Comparison of ENCODE assay signal across 1 cellular context in the genomic region with DNA sequence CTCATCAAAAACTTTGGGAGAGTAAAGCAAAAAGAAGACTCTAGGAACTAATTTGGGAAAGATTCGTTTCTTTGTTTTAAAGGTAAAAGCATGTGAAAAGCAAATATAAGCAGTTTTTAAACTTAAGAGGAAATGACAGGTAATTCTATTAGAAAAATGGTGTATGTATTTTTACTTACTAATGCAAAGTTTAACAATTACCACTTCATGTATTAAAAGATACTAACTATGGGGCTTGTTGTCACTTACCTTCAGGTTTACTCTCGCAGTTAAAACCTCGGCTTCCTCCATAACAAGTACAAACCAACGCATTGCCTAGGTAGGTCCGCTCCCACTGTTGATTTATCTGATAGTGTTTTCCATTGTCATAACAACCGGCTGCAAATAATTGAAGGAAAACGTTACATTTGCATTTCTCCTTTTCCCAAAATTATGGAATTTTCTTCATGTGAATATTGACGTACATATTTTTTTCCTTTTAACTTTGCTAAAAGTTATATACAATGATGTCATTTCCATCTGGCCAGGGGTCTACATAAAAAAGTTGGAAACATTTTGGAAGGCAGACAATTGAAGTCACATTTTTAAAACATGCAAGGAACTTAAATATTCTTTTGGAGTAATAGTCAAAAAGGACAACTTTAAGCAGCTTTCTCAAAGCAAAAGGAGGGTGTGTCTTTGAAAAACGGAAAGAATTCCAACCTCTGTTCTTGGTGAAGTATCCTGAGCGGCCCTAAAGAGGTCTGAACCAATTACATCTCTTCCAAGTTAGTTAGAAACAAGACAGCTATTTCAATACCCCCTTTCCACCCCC.
TF ChIP-seq lines count a peak whose summit lies in the region.

No MANE protein-coding gene starts in this region.

TF ChIP-seq in GM12878, 131 proteins besides CTCF, POLR2A, EP300 and RAD21 (continued from another document):
- TF ChIP-seq, protein P1, sequence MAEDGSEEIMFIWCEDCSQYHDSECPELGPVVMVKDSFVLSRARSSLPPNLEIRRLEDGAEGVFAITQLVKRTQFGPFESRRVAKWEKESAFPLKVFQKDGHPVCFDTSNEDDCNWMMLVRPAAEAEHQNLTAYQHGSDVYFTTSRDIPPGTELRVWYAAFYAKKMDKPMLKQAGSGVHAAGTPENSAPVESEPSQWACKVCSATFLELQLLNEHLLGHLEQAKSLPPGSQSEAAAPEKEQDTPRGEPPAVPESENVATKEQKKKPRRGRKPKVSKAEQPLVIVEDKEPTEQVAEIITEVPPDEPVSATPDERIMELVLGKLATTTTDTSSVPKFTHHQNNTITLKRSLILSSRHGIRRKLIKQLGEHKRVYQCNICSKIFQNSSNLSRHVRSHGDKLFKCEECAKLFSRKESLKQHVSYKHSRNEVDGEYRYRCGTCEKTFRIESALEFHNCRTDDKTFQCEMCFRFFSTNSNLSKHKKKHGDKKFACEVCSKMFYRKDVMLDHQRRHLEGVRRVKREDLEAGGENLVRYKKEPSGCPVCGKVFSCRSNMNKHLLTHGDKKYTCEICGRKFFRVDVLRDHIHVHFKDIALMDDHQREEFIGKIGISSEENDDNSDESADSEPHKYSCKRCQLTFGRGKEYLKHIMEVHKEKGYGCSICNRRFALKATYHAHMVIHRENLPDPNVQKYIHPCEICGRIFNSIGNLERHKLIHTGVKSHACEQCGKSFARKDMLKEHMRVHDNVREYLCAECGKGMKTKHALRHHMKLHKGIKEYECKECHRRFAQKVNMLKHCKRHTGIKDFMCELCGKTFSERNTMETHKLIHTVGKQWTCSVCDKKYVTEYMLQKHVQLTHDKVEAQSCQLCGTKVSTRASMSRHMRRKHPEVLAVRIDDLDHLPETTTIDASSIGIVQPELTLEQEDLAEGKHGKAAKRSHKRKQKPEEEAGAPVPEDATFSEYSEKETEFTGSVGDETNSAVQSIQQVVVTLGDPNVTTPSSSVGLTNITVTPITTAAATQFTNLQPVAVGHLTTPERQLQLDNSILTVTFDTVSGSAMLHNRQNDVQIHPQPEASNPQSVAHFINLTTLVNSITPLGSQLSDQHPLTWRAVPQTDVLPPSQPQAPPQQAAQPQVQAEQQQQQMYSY (CRISPR knock-in tag; IDR thresholded peaks at IDR 0.05): no peak
- TF ChIP-seq, protein P2, sequence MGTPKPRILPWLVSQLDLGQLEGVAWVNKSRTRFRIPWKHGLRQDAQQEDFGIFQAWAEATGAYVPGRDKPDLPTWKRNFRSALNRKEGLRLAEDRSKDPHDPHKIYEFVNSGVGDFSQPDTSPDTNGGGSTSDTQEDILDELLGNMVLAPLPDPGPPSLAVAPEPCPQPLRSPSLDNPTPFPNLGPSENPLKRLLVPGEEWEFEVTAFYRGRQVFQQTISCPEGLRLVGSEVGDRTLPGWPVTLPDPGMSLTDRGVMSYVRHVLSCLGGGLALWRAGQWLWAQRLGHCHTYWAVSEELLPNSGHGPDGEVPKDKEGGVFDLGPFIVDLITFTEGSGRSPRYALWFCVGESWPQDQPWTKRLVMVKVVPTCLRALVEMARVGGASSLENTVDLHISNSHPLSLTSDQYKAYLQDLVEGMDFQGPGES (IDR thresholded peaks at IDR 0.05): no peak
- TF ChIP-seq CBFB (IDR thresholded peaks at IDR 0.05; ENCODE audit: low read depth) (no peak), BHLHE40 (IDR thresholded peaks at IDR 0.05; ENCODE audit: borderline replicate concordance in 1 of 2, low read depth in 2 of 2, low read length in 1 of 2) (no peak), LARP7 (IDR thresholded peaks at IDR 0.05) (no peak), CHD4 (IDR thresholded peaks at IDR 0.05) (no peak), ASH2L (IDR thresholded peaks at IDR 0.05; ENCODE audit: borderline replicate concordance, low read depth) (no peak), ZNF207 (IDR thresholded peaks at IDR 0.05; ENCODE audit: borderline replicate concordance) (no peak), TCF3 (IDR thresholded peaks at IDR 0.05; ENCODE audit: borderline replicate concordance, insufficient read depth, low read depth, low read length) (no peak), NBN (IDR thresholded peaks at IDR 0.05) (no peak), ZNF24 (IDR thresholded peaks at IDR 0.05) (no peak)
- TF ChIP-seq, protein P3, sequence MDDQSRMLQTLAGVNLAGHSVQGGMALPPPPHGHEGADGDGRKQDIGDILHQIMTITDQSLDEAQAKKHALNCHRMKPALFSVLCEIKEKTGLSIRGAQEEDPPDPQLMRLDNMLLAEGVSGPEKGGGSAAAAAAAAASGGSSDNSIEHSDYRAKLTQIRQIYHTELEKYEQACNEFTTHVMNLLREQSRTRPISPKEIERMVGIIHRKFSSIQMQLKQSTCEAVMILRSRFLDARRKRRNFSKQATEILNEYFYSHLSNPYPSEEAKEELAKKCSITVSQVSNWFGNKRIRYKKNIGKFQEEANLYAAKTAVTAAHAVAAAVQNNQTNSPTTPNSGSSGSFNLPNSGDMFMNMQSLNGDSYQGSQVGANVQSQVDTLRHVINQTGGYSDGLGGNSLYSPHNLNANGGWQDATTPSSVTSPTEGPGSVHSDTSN (IDR thresholded peaks at IDR 0.05; ENCODE audit: insufficient replicate concordance, low read depth, low read length): no peak
- TF ChIP-seq, protein P4, sequence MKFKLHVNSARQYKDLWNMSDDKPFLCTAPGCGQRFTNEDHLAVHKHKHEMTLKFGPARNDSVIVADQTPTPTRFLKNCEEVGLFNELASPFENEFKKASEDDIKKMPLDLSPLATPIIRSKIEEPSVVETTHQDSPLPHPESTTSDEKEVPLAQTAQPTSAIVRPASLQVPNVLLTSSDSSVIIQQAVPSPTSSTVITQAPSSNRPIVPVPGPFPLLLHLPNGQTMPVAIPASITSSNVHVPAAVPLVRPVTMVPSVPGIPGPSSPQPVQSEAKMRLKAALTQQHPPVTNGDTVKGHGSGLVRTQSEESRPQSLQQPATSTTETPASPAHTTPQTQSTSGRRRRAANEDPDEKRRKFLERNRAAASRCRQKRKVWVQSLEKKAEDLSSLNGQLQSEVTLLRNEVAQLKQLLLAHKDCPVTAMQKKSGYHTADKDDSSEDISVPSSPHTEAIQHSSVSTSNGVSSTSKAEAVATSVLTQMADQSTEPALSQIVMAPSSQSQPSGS (IDR thresholded peaks at IDR 0.05; ENCODE audit: low read length): no peak
- TF ChIP-seq, protein P5, sequence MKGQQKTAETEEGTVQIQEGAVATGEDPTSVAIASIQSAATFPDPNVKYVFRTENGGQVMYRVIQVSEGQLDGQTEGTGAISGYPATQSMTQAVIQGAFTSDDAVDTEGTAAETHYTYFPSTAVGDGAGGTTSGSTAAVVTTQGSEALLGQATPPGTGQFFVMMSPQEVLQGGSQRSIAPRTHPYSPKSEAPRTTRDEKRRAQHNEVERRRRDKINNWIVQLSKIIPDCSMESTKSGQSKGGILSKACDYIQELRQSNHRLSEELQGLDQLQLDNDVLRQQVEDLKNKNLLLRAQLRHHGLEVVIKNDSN (IDR thresholded peaks at IDR 0.05; ENCODE audit: borderline replicate concordance, extremely low read length, insufficient read depth, low read depth, low read length): no peak
